ENCODE assay signal across 20 cellular contexts in the genomic region with DNA sequence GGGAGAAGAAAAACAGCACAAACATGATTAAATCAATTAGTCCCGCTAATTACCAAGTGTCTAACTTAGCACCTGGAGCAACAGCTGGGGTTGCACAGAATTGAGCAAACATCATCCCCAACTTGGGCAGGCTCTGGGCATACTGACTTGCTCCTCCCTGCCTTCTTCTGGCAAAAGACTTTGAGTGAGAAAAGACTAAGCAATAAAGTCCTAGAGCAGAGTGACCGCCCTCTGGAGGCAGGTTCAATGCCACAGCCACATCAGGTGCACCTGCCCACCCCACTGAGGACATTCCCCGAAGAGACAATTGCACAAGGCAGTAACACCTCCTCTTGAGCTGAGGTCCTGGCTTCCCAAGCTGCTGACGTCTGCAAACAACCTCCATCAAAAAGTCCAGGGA.
A peak's percentile ranks its signal among the peaks of the same experiment; 100 is the strongest.
DNase-seq lines count a peak whose midpoint lies in the region; ATAC-seq, FAIRE-seq and TF ChIP-seq lines count a peak whose summit lies in the region.
"Had no signal": no experiment of that assay in that cellular context is flagged by ENCODE, and none has a peak within 500 bp of the region (broad histone marks: within the 10 kb centered on the region; RNA-seq: fewer than 3 reads in every experiment).

No MANE protein-coding gene starts in this region.

- H3K4me1 ChIP-seq in GM12878 (ENCODE audit: control insufficient read depth, insufficient read depth, low read length) (no peaks in the 10 kb centered on the region), small intestine (ENCODE audit: control insufficient read depth in 2 of 2, insufficient read depth in 1 of 2, low read depth in 1 of 2, low read length in 1 of 2) (peaks cover 2 to 10% of the 10 kb centered on the region in 2 donors), GM23248 (ENCODE audit: insufficient read depth) (no peaks in the 10 kb centered on the region), stomach (peaks cover 23 to 44% (median 31%) of the 10 kb centered on the region in 4 donors)
- H3K4me1 ChIP-seq: psoas muscle, tibial artery had no signal

- TF ChIP-seq RAD21 in GM12878 (IDR thresholded peaks at IDR 0.05; ENCODE audit: insufficient read depth, low read depth, low read length), result peak; percentile 47; the same call in 1 of the 2 replicates

- TF ChIP-seq POLR2A in GM12878 (IDR thresholded peaks at IDR 0.05; ENCODE audit: low read depth, low read length), result no peak
- TF ChIP-seq POLR2A in stomach (IDR thresholded peaks at IDR 0.05), result no peak

- H3K9me2 ChIP-seq in GM23248 (ENCODE audit: insufficient read depth), result no peaks in the 10 kb centered on the region

- no TSS peak for BruUV-seq in GM12878 (replicated peaks; lab: Mats Ljungman, UMichigan)

- H3K4me2 ChIP-seq in GM12878 (ENCODE audit: control insufficient read depth, insufficient read depth), result no peak overlapping the region
- H3K4me2 ChIP-seq in GM23248 (ENCODE audit: unreplicated experiment), result no peak overlapping the region

- no peaks in the 10 kb centered on the region for H3K79me2 ChIP-seq in GM12878 (ENCODE audit: control insufficient read depth, insufficient read depth, low read length)
- peaks cover 26% of the 10 kb centered on the region for H3K79me2 ChIP-seq in GM23248 (ENCODE audit: insufficient read depth)

- H2AFZ ChIP-seq in GM12878 (ENCODE audit: control insufficient read depth, low read depth, low read length) (no peak overlapping the region), GM23248 (no peak overlapping the region)

- CTCF ChIA-PET in GM12878 (lab: Yijun Ruan, JAX), result interaction anchor here (0.6 to 4.9 kb wide), 9 partner anchors 10 to 93 kb away, joined by 3 to 23 read pairs (median 7); no protein-coding TSS in a partner anchor

- H3K9me3 ChIP-seq in GM12878 (replicated peaks; ENCODE audit: control insufficient read depth, insufficient read depth, low read length) (peaks cover 2% of the 10 kb centered on the region; the same call in 2 of the 3 replicates), small intestine (ENCODE audit: control insufficient read depth, low read depth) (no peaks in the 10 kb centered on the region), GM23248 (ENCODE audit: low read depth) (no peaks in the 10 kb centered on the region), stomach (peaks cover 0 to 8% (median 0%) of the 10 kb centered on the region in 4 donors)

- RAD21 ChIA-PET in GM12878 (lab: Charles Lee; ENCODE audit: unreplicated experiment), result interaction anchor here (1.0 to 2.2 kb wide), 8 partner anchors 13 to 87 kb away, joined by 3 to 15 read pairs (median 4); no protein-coding TSS in a partner anchor

- 36% methylated on average over 4 of the region's 4 CpGs for WGBS in GM12878 (ENCODE audit: insufficient coverage, insufficient replicate concordance, low lambda C conversion rate, missing lambda C conversion rate)
- 26 to 63% (median 30%) methylated on average over 4 of the region's 4 CpGs for WGBS in small intestine, 3 donors
- 88 to 91% methylated on average over 4 of the region's 4 CpGs for WGBS in GM23248 (ENCODE audit: low coverage in 1 of 2, low lambda C conversion rate in 2 of 2, missing lambda C conversion rate in 2 of 2), 2 experiments
- 42 to 65% (median 56%) methylated on average over 4 of the region's 4 CpGs for WGBS in stomach, 5 donors

- H4K20me1 ChIP-seq in GM12878 (ENCODE audit: control insufficient read depth, insufficient read depth), result no peaks in the 10 kb centered on the region
- no peaks in the 10 kb centered on the region for H4K20me1 ChIP-seq in GM23248 (ENCODE audit: insufficient read depth)

- H3K27me3 ChIP-seq in GM12878 (replicated peaks in 1 of 2; ENCODE audit: control insufficient read depth in 2 of 2, insufficient read depth in 2 of 2, low read length in 1 of 2), result no peaks in the 10 kb centered on the region
- H3K27me3 ChIP-seq in small intestine (ENCODE audit: control insufficient read depth in 2 of 2, insufficient read depth in 2 of 2, low read length in 2 of 2), result no peaks in the 10 kb centered on the region
- no peaks in the 10 kb centered on the region for H3K27me3 ChIP-seq in GM23248 (replicated peaks; ENCODE audit: insufficient read depth)
- H3K27me3 ChIP-seq in stomach, result peaks cover 0 to 4% (median 0%) of the 10 kb centered on the region in 3 donors

- peak; percentile 64 for ATAC-seq in GM12878
- ATAC-seq: psoas muscle had no signal

- no peak for TF ChIP-seq EP300 in GM12878 (IDR thresholded peaks at IDR 0.05; ENCODE audit: borderline replicate concordance in 1 of 2, control insufficient read depth in 1 of 2, low read depth in 2 of 2, low read length in 2 of 2)
- TF ChIP-seq EP300 in stomach (IDR thresholded peaks at IDR 0.05), result no peak

- no peaks in the 10 kb centered on the region for H3K36me3 ChIP-seq in GM12878 (ENCODE audit: control insufficient read depth in 2 of 2, insufficient read depth in 2 of 2, low read length in 1 of 2)
- no peaks in the 10 kb centered on the region for H3K36me3 ChIP-seq in small intestine (ENCODE audit: control insufficient read depth in 2 of 2, insufficient read depth in 2 of 2, low read length in 2 of 2)
- H3K36me3 ChIP-seq in GM23248 (ENCODE audit: low read depth), result no peaks in the 10 kb centered on the region
- no peaks in the 10 kb centered on the region for H3K36me3 ChIP-seq in stomach
- H3K36me3 ChIP-seq: tibial artery had no signal

- H3F3A ChIP-seq in GM23248 (ENCODE audit: insufficient read depth), result no peaks in the 10 kb centered on the region

- SMC1A ChIA-PET in GM12878 (lab: Charles Lee; ENCODE audit: uncharacterized antibody, unreplicated experiment), result interaction anchor here (1.0 to 2.2 kb wide), 13 partner anchors 8 to 59 kb away, joined by 3 to 12 read pairs (median 4); no protein-coding TSS in a partner anchor

- POLR2A ChIA-PET in GM12878 (lab: Charles Lee), result interaction anchor here (1.0 to 1.2 kb wide), 3 partner anchors 9 to 60 kb away, joined by 3 to 6 read pairs (median 4); no protein-coding TSS in a partner anchor

- H3K9ac ChIP-seq in GM12878 (ENCODE audit: control insufficient read depth, insufficient read depth, low read length) (no peak overlapping the region), GM23248 (no peak overlapping the region)

- in situ Hi-C loops in GM12878 (cut with MboI), result no loop called here
- in situ Hi-C loops in GM23248 (cut with MboI), result no loop called here

- FAIRE-seq in GM12878 (lab: Jason Lieb, UNC) (no peak), small intestine (lab: Jason Lieb, UNC) (no peak)
- FAIRE-seq: A204.1, endometrium, GM12891 had no signal

- H3K27ac ChIP-seq in GM12878 (ENCODE audit: control insufficient read depth, insufficient read depth) (no peak overlapping the region), small intestine (ENCODE audit: low read depth in 1 of 2, low read length in 1 of 2) (no peak overlapping the region), GM23248 (no peak overlapping the region), stomach (no peak overlapping the region)
- H3K27ac ChIP-seq: psoas muscle, tibial artery had no signal

- intact Hi-C loops in GM12878 (cut with micrococcal nuclease; ENCODE audit: unreplicated experiment), result loop anchor here (1.0 kb wide), 1 partner anchor 36 kb away; no protein-coding TSS in a partner anchor
- intact Hi-C loops in stomach (cut with DNase I; ENCODE audit: low total_unique reads), result loop anchor here (10.0 kb wide), 1 partner anchor 56 kb away; no protein-coding TSS in a partner anchor

- H3K4me3 ChIP-seq in GM12878 (no peak overlapping the region), small intestine (ENCODE audit: low read depth in 1 of 2, low read length in 2 of 2) (no peak overlapping the region), GM23248 (no peak overlapping the region), stomach (no peak overlapping the region)
- H3K4me3 ChIP-seq: psoas muscle, tibial artery had no signal

- peak; percentile 16 to 30 (median 16); a peak in 3 of 6 replicates for TF ChIP-seq CTCF in GM12878 (IDR thresholded peaks at IDR 0.05 in 2 of 3, conservative IDR thresholded peaks at IDR 0.05 in 1 of 3; ENCODE audit: control insufficient read depth in 2 of 3, extremely low read depth in 1 of 3, insufficient read depth in 1 of 3, low read depth in 3 of 3, low read length in 3 of 3)
- TF ChIP-seq CTCF in stomach (IDR thresholded peaks at IDR 0.05), result peak in 1 of 7 experiments; percentile 26

- DNase-seq in NCI-H748 (lab: John Stamatoyannopoulos, UW; ENCODE audit: unreplicated experiment), result peak; percentile 23
- DNase-seq in NCI-H748 treated with DMSO at 0.1 percent for 48 hours (lab: John Stamatoyannopoulos, UW), result no peak
- DNase-seq in HuH-7 (ENCODE audit: low spot score), result peak; percentile 56
- no peak for DNase-seq in GM12878 (ENCODE audit: low read depth, low spot score)
- DNase-seq in small intestine, result peak; percentile 59
- no peak for DNase-seq in GM23248
- DNase-seq in stomach, result no peak
- DNase-seq in NCI-H1048 (lab: John Stamatoyannopoulos, UW), result no peak
- DNase-seq: activated CD8-positive, alpha-beta memory T cell treated with anti-CD3 and anti-CD28 coated beads, Interleukin-2, amount 50 U/mL, for 48 hours; activated naive CD4-positive, alpha-beta T cell treated with anti-CD3 and anti-CD28 coated beads, Interleukin-2, amount 50 U/mL, for 16 hours; caudate nucleus; kidney glomerular epithelial cell; MM.1S; NCI-H446 treated with DMSO at 0.1 percent for 48 hours; psoas muscle; Right ventricle myocardium superior; tibial artery had no signal

TF ChIP-seq in GM12878, 131 proteins besides CTCF, POLR2A, EP300 and RAD21:
- TF ChIP-seq SMC3 (IDR thresholded peaks at IDR 0.05; ENCODE audit: borderline replicate concordance, low read length), result peak; percentile 42; the same call in 1 of the 2 replicates
- TF ChIP-seq TARDBP (IDR thresholded peaks at IDR 0.05; ENCODE audit: borderline replicate concordance), result no peak

Comparison
In these comparisons a context has a peak if more than half of its experiments do, and no peak if none do; other contexts are left out.
1. DNase-seq: peak in NCI-H748 (single experiment), HuH-7 (single experiment) and small intestine (single experiment); none in NCI-H748 treated with DMSO at 0.1 percent for 48 hours (single experiment), GM12878 (single experiment), GM23248 (single experiment), stomach (single experiment) and NCI-H1048 (single experiment).